ENCODE assay signal across 10 cellular contexts in the genomic region with DNA sequence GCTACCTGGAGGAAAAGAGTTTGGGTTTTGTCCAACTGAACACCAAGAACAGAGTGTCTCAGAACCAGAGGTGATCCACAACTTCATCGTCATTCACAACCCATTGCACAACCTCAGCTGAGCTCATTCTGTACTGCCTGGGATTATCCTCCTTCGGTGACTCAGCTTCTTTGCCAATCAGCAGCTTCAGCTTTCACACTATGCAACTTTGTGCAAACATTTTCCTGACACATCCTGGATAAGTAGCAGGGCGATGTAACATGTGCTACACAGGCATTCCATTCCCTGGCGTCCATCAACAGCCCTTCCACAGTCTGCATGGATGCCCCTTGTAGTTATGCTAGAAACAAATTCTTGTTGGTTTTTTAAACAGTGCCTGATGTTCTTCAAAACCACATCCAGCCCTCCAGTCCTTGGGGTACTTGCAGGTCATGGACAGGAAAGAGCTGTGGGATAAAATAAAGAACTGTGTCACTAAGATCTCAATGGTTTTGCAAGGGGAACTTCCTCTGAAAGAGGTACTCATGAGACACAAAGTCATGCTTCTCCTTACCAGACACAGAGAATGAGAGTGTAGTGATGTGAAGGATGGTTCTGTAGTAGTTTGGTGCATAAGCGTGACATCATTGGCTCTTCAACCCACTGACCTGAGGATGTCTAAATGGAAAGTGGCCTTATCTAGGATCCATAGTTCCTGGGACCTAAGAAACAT.
DNase-seq lines count a peak whose midpoint lies in the region; ATAC-seq and TF ChIP-seq lines count a peak whose summit lies in the region.
"Had no signal": no experiment of that assay in that cellular context is flagged by ENCODE, and none has a peak within 500 bp of the region (broad histone marks: within the 10 kb centered on the region; RNA-seq: fewer than 3 reads in every experiment).

No MANE protein-coding gene starts in this region.

- CTCF ChIA-PET in CD4-positive, alpha-beta memory T cell (lab: Charles Lee; ENCODE audit: partially characterized antibody) = no interaction called here

- H3K23ac ChIP-seq in mesendoderm (ENCODE audit: low read length) = no peak overlapping the region

- no peaks in the 10 kb centered on the region for H3K4me1 Mint-ChIP-seq in CD4-positive, alpha-beta memory T cell
- H3K4me1 Mint-ChIP-seq: stimulated activated naive CD8-positive, alpha-beta T cell treated with anti-CD3 and anti-CD28 coated beads, Interleukin-15, amount 100 ng/mL, for 72 hours had no signal

- H3K27me3 Mint-ChIP-seq in CD4-positive, alpha-beta memory T cell = no peaks in the 10 kb centered on the region
- H3K27me3 Mint-ChIP-seq: stimulated activated naive CD8-positive, alpha-beta T cell treated with anti-CD3 and anti-CD28 coated beads, Interleukin-15, amount 100 ng/mL, for 72 hours had no signal

- no peak overlapping the region for H4K8ac ChIP-seq in mesendoderm (ENCODE audit: low read depth, low read length)

- no peak overlapping the region for H2AK5ac ChIP-seq in mesendoderm (ENCODE audit: low read length)

- POLR2A ChIA-PET in CD4-positive, alpha-beta memory T cell (lab: Charles Lee; ENCODE audit: partially characterized antibody) = no interaction called here

- no peaks in the 10 kb centered on the region for H3K9me3 ChIP-seq in colonic mucosa
- H3K9me3 ChIP-seq in CD4-positive, alpha-beta memory T cell (ENCODE audit: control insufficient read depth in 1 of 2, low read length in 2 of 2) = no peaks in the 10 kb centered on the region

- H3K36me3 ChIP-seq in colonic mucosa (no peaks in the 10 kb centered on the region), mesendoderm (ENCODE audit: control insufficient read depth, insufficient read depth, low read length) (no peaks in the 10 kb centered on the region)
- no peaks in the 10 kb centered on the region for H3K36me3 ChIP-seq in CD4-positive, alpha-beta memory T cell (ENCODE audit: insufficient read depth, low read length)

- H3K56ac ChIP-seq in mesendoderm (ENCODE audit: low read length) = peak overlapping the region; percentile 5

- peaks cover 0 to 5% (median 0%) of the 10 kb centered on the region in 8 donors for H3K9me3 Mint-ChIP-seq in CD4-positive, alpha-beta memory T cell

- H3K4ac ChIP-seq in mesendoderm (ENCODE audit: low read depth, low read length) = no peak overlapping the region

- no peak overlapping the region for H3K27ac Mint-ChIP-seq in CD4-positive, alpha-beta memory T cell
- H3K27ac Mint-ChIP-seq: stimulated activated naive CD8-positive, alpha-beta T cell treated with anti-CD3 and anti-CD28 coated beads, Interleukin-15, amount 100 ng/mL, for 72 hours had no signal

- H3K9ac ChIP-seq in colonic mucosa (ENCODE audit: low read depth in 2 of 2, low read length in 2 of 2) = no peak overlapping the region
- H3K9ac ChIP-seq in mesendoderm (ENCODE audit: low read length) = no peak overlapping the region

- intact Hi-C loops in colonic mucosa (cut with DNase I) = no loop called here
- intact Hi-C loops in CD4-positive, alpha-beta memory T cell (cut with micrococcal nuclease) = no loop called here

- H3K4me3 ChIP-seq in colonic mucosa (no peak overlapping the region), mesendoderm (ENCODE audit: low read length) (no peak overlapping the region)
- H3K4me3 ChIP-seq in CD4-positive, alpha-beta memory T cell (ENCODE audit: low read length in 2 of 2) = no peak overlapping the region

- H3K4me2 ChIP-seq in mesendoderm (ENCODE audit: low read length) = no peak overlapping the region

- no CpG with 5 or more reads among the region's 5 CpGs for WGBS in mesendoderm (ENCODE audit: extremely low coverage, insufficient coverage, low lambda C conversion rate)

- H3K36me3 Mint-ChIP-seq in CD4-positive, alpha-beta memory T cell = no peaks in the 10 kb centered on the region

- H2BK15ac ChIP-seq in mesendoderm (replicated peaks; ENCODE audit: low read depth) = no peak overlapping the region

- TF ChIP-seq CTCF in colonic mucosa (IDR thresholded peaks at IDR 0.05) = no peak

- no peak overlapping the region for H3K18ac ChIP-seq in mesendoderm (ENCODE audit: low read length)

- no peak overlapping the region for H2BK5ac ChIP-seq in mesendoderm (ENCODE audit: low read length)

- H3K4me1 ChIP-seq in colonic mucosa (no peaks in the 10 kb centered on the region), mesendoderm (ENCODE audit: control insufficient read depth, low read depth, low read length) (no peaks in the 10 kb centered on the region)
- H3K4me1 ChIP-seq in CD4-positive, alpha-beta memory T cell (ENCODE audit: insufficient read depth, low read length) = no peaks in the 10 kb centered on the region

- no peak overlapping the region for H4K5ac ChIP-seq in mesendoderm (ENCODE audit: low read length)

- H2BK120ac ChIP-seq in mesendoderm (ENCODE audit: low read depth, low read length) = no peak overlapping the region

- H3K79me1 ChIP-seq in mesendoderm (ENCODE audit: low read length) = no peaks in the 10 kb centered on the region

- H3K79me2 ChIP-seq in mesendoderm (ENCODE audit: control insufficient read depth, insufficient read depth, low read length) = no peaks in the 10 kb centered on the region

- no peaks in the 10 kb centered on the region for H3K27me3 ChIP-seq in colonic mucosa
- H3K27me3 ChIP-seq in mesendoderm (ENCODE audit: insufficient read depth, low read length, poor library complexity) = no peaks in the 10 kb centered on the region
- no peaks in the 10 kb centered on the region for H3K27me3 ChIP-seq in CD4-positive, alpha-beta memory T cell (ENCODE audit: insufficient read depth, low read length)

- ATAC-seq in HG03342 (IDR thresholded peaks at IDR 0.05; ENCODE audit: unreplicated experiment) = no peak
- ATAC-seq: stimulated activated naive CD8-positive, alpha-beta T cell treated with anti-CD3 and anti-CD28 coated beads, Interleukin-15, amount 100 ng/mL, for 72 hours had no signal

- DNase-seq in Daoy (ENCODE audit: low read depth) (peak; percentile 87), NCI-H226 (peak; percentile 98), colonic mucosa (peak; percentile 20), mesendoderm (peak; percentile 16), NCI-H2029 treated with DMSO at 0.1 percent for 48 hours (lab: John Stamatoyannopoulos, UW) (no peak), NCI-H82 (lab: John Stamatoyannopoulos, UW) (no peak)
- DNase-seq in CD4-positive, alpha-beta memory T cell = no peak
- DNase-seq: NCI-H446; stimulated activated naive CD8-positive, alpha-beta T cell treated with anti-CD3 and anti-CD28 coated beads, Interleukin-15, amount 100 ng/mL, for 72 hours had no signal

- H3K27ac ChIP-seq in colonic mucosa (no peak overlapping the region), mesendoderm (ENCODE audit: low read depth, low read length) (no peak overlapping the region)
- H3K27ac ChIP-seq in CD4-positive, alpha-beta memory T cell (ENCODE audit: low read depth, low read length) = no peak overlapping the region

- H3K4me3 Mint-ChIP-seq in CD4-positive, alpha-beta memory T cell = no peak overlapping the region
- H3K4me3 Mint-ChIP-seq: stimulated activated naive CD8-positive, alpha-beta T cell treated with anti-CD3 and anti-CD28 coated beads, Interleukin-15, amount 100 ng/mL, for 72 hours had no signal

Comparison
In these comparisons a context has a peak if more than half of its experiments do, and no peak if none do; other contexts are left out.
1. DNase-seq: peak in Daoy (single experiment), NCI-H226 (single experiment), colonic mucosa (single experiment) and mesendoderm (single experiment); none in CD4-positive, alpha-beta memory T cell (0 of 5), NCI-H2029 treated with DMSO at 0.1 percent for 48 hours (single experiment) and NCI-H82 (single experiment).